In the genomic region with DNA sequence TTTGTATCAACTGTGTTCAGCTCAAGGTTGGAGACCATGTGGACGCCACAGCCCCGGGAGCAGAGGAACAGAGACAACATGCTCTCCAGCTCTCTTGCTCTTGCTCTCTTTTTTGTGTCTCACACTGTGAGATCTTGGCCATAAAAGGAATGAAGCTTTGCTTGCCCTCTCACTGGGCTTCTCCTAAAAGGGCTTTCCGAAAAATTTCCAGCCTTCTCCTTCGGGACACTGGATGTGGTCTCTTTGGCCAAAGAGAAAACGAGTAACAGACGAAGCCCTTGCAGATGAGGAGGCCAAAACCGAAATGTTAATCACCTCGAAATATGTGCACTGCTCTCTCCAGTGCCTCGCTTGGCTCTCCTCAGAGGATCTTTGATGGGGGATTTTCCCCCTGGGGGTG, we compare ENCODE assay signal across 14 cellular contexts.
A peak's percentile ranks its signal among the peaks of the same experiment; 100 is the strongest.
DNase-seq lines count a peak whose midpoint lies in the region; ATAC-seq and TF ChIP-seq lines count a peak whose summit lies in the region.
"Had no signal": no experiment of that assay in that cellular context is flagged by ENCODE, and none has a peak within 500 bp of the region (broad histone marks: within the 10 kb centered on the region; RNA-seq: fewer than 3 reads in every experiment).

No MANE protein-coding gene starts in this region.

- intact Hi-C loops in esophagus muscularis mucosa (cut with DNase I) = no loop called here
- intact Hi-C loops in lower lobe of right lung (cut with DNase I) = no loop called here

- peaks cover 7 to 9% of the 10 kb centered on the region in 2 donors for H3K4me1 Mint-ChIP-seq in stimulated activated naive B cell treated with anti-CD40 and anti-IgM and Interleukin-4, amounts not matched to agents 10 μg/mL and 1 μg/mL and 100 μg/mL, for 72 hours
- H3K4me1 Mint-ChIP-seq in T-helper 2 cell treated with Interferon-gamma antibody and Interleukin-4, amounts not matched to agents 5 μg/mL and 100 μg/mL, for 36 hours (ENCODE audit: low read depth) = peaks cover 2% of the 10 kb centered on the region

- no peak overlapping the region for H3K4me3 Mint-ChIP-seq in stimulated activated naive B cell treated with anti-CD40 and anti-IgM and Interleukin-4, amounts not matched to agents 10 μg/mL and 1 μg/mL and 100 μg/mL, for 72 hours
- H3K4me3 Mint-ChIP-seq in T-helper 2 cell treated with Interferon-gamma antibody and Interleukin-4, amounts not matched to agents 5 μg/mL and 100 μg/mL, for 36 hours = no peak overlapping the region
- H3K4me3 Mint-ChIP-seq: neural crest cell had no signal

- DNase-seq in GM23248 (no peak), esophagus muscularis mucosa (ENCODE audit: extremely low spot score) (peak; percentile 90), lower lobe of right lung (no peak), GM19238 (ENCODE audit: insufficient read length, low spot score) (no peak), HAP-1 (ENCODE audit: low spot score in 2 of 2) (no peak)
- DNase-seq in stimulated activated naive B cell treated with anti-CD40 and anti-IgM and Interleukin-4, amounts not matched to agents 10 μg/mL and 1 μg/mL and 100 μg/mL, for 72 hours = no peak
- DNase-seq in T-helper 2 cell treated with Interferon-gamma antibody and Interleukin-4, amounts not matched to agents 5 μg/mL and 100 μg/mL, for 36 hours (ENCODE audit: low spot score) = no peak
- no peak for DNase-seq in activated naive CD4-positive, alpha-beta T cell treated with Interleukin-2 at 50 U/mL for 16 hours
- DNase-seq: activated CD4-positive, alpha-beta T cell treated with anti-CD3 and anti-CD28 coated beads, Interleukin-2, amount 50 U/mL, for 48 hours; activated effector memory CD4-positive, alpha-beta T cell treated with anti-CD3 and anti-CD28 coated beads, Interleukin-2, amount 50 U/mL, for 16 hours; GOT3 had no signal

- in situ Hi-C loops in GM23248 (cut with MboI) = no loop called here
- in situ Hi-C loops in HAP-1 (cut with MboI; ENCODE audit: low sequenced_read_pairs) = no loop called here

- H3K79me2 ChIP-seq in GM23248 (ENCODE audit: insufficient read depth) = no peaks in the 10 kb centered on the region

- H3F3A ChIP-seq in GM23248 (ENCODE audit: insufficient read depth) = peaks cover 47% of the 10 kb centered on the region

- no peaks in the 10 kb centered on the region for H3K9me3 Mint-ChIP-seq in stimulated activated naive B cell treated with anti-CD40 and anti-IgM and Interleukin-4, amounts not matched to agents 10 μg/mL and 1 μg/mL and 100 μg/mL, for 72 hours
- no peaks in the 10 kb centered on the region for H3K9me3 Mint-ChIP-seq in T-helper 2 cell treated with Interferon-gamma antibody and Interleukin-4, amounts not matched to agents 5 μg/mL and 100 μg/mL, for 36 hours
- H3K9me3 Mint-ChIP-seq: neural crest cell had no signal

- WGBS in GM23248 (ENCODE audit: low coverage in 1 of 2, low lambda C conversion rate in 2 of 2, missing lambda C conversion rate in 2 of 2), 2 experiments = 7 to 9% methylated on average over 9 of the region's 9 CpGs
- WGBS in esophagus muscularis mucosa = 44% methylated on average over 9 of the region's 9 CpGs

- no peak for TF ChIP-seq EP300 in esophagus muscularis mucosa (IDR thresholded peaks at IDR 0.05)

- H3K36me3 ChIP-seq in GM23248 (ENCODE audit: low read depth) (no peaks in the 10 kb centered on the region), esophagus muscularis mucosa (no peaks in the 10 kb centered on the region), lower lobe of right lung (no peaks in the 10 kb centered on the region), HAP-1 (replicated peaks) (no peaks in the 10 kb centered on the region)

- H3K27ac ChIP-seq in GM23248 (peak overlapping the region; percentile 84), esophagus muscularis mucosa (replicated peaks in 1 of 4) (peak overlapping the region; percentile 90 to 94 (median 92)), lower lobe of right lung (peak overlapping the region; percentile 58)
- H3K27ac ChIP-seq: HL-60 had no signal

- ATAC-seq in lower lobe of right lung = no peak
- no peak for ATAC-seq in stimulated activated naive B cell treated with anti-CD40 and anti-IgM and Interleukin-4, amounts not matched to agents 10 μg/mL and 1 μg/mL and 100 μg/mL, for 72 hours (replicated peaks)
- ATAC-seq: Panc1 had no signal

- H3K4me2 ChIP-seq in GM23248 (ENCODE audit: unreplicated experiment) = peak overlapping the region; percentile 79

- no peaks in the 10 kb centered on the region for H4K20me1 ChIP-seq in GM23248 (ENCODE audit: insufficient read depth)

- peak overlapping the region; percentile 60 for H3K9ac ChIP-seq in GM23248

- TF ChIP-seq CTCF in esophagus muscularis mucosa (IDR thresholded peaks at IDR 0.05) (no peak), lower lobe of right lung (IDR thresholded peaks at IDR 0.05) (no peak)

- 0 out of 2 replicates have a peak overlapping the region, but pooled peaks have one; percentile 19 for H3K4me3 ChIP-seq in GM23248
- H3K4me3 ChIP-seq in esophagus muscularis mucosa = peak overlapping the region; percentile 32 to 41 (median 34)
- no peak overlapping the region for H3K4me3 ChIP-seq in lower lobe of right lung
- no peak overlapping the region for H3K4me3 ChIP-seq in HAP-1

- no peak for TF ChIP-seq POLR2A in esophagus muscularis mucosa (IDR thresholded peaks at IDR 0.05; ENCODE audit: low read depth)

- H3K9me3 ChIP-seq in GM23248 (ENCODE audit: low read depth) = no peaks in the 10 kb centered on the region
- H3K9me3 ChIP-seq in esophagus muscularis mucosa = no peaks in the 10 kb centered on the region
- no peaks in the 10 kb centered on the region for H3K9me3 ChIP-seq in lower lobe of right lung
- H3K9me3 ChIP-seq in HAP-1 = no peaks in the 10 kb centered on the region

- H3K36me3 Mint-ChIP-seq in stimulated activated naive B cell treated with anti-CD40 and anti-IgM and Interleukin-4, amounts not matched to agents 10 μg/mL and 1 μg/mL and 100 μg/mL, for 72 hours = no peaks in the 10 kb centered on the region
- H3K36me3 Mint-ChIP-seq in T-helper 2 cell treated with Interferon-gamma antibody and Interleukin-4, amounts not matched to agents 5 μg/mL and 100 μg/mL, for 36 hours (ENCODE audit: low read depth) = no peaks in the 10 kb centered on the region

- H3K4me1 ChIP-seq in GM23248 (ENCODE audit: insufficient read depth) = peaks cover 53% of the 10 kb centered on the region
- H3K4me1 ChIP-seq in esophagus muscularis mucosa = peaks cover 20 to 84% (median 82%) of the 10 kb centered on the region in 4 donors
- H3K4me1 ChIP-seq in lower lobe of right lung = peaks cover 6% of the 10 kb centered on the region
- no peaks in the 10 kb centered on the region for H3K4me1 ChIP-seq in HAP-1

- H2AFZ ChIP-seq in GM23248 = peak overlapping the region; percentile 70

- H3K9me2 ChIP-seq in GM23248 (ENCODE audit: insufficient read depth) = no peaks in the 10 kb centered on the region

- H3K27me3 ChIP-seq in GM23248 (replicated peaks; ENCODE audit: insufficient read depth) (no peaks in the 10 kb centered on the region), esophagus muscularis mucosa (no peaks in the 10 kb centered on the region), lower lobe of right lung (ENCODE audit: low read depth) (no peaks in the 10 kb centered on the region), HAP-1 (ENCODE audit: low read depth) (no peaks in the 10 kb centered on the region)

- H3K27ac Mint-ChIP-seq in stimulated activated naive B cell treated with anti-CD40 and anti-IgM and Interleukin-4, amounts not matched to agents 10 μg/mL and 1 μg/mL and 100 μg/mL, for 72 hours = peak overlapping the region; percentile 56
- no peak overlapping the region for H3K27ac Mint-ChIP-seq in T-helper 2 cell treated with Interferon-gamma antibody and Interleukin-4, amounts not matched to agents 5 μg/mL and 100 μg/mL, for 36 hours

- H3K27me3 Mint-ChIP-seq in stimulated activated naive B cell treated with anti-CD40 and anti-IgM and Interleukin-4, amounts not matched to agents 10 μg/mL and 1 μg/mL and 100 μg/mL, for 72 hours = peaks cover 12 to 14% of the 10 kb centered on the region in 2 donors
- peaks cover 2% of the 10 kb centered on the region for H3K27me3 Mint-ChIP-seq in T-helper 2 cell treated with Interferon-gamma antibody and Interleukin-4, amounts not matched to agents 5 μg/mL and 100 μg/mL, for 36 hours (ENCODE audit: low read depth)

Comparison
In these comparisons a context has a peak if more than half of its experiments do, and no peak if none do; other contexts are left out.
1. H3K4me3 ChIP-seq: peak in GM23248 (single experiment) and esophagus muscularis mucosa (4 of 4); none in lower lobe of right lung (single experiment) and HAP-1 (single experiment).
2. Peak in every context shown above with its lines, with median percentiles within 50 percentile points of each other: H3K27ac ChIP-seq.